ENCODE assay signal across 14 cellular contexts in genomic region chr3:47428585-47429145, GRCh38. TPM values are rescaled to one million over a fixed set of nuclear protein-coding genes. Genes with fewer than 3 reads are reported as not detected.
DNase-seq lines count a peak whose midpoint lies in the region; ATAC-seq and TF ChIP-seq lines count a peak whose summit lies in the region.
"Had no signal": no experiment of that assay in that cellular context is flagged by ENCODE, and none has a peak within 500 bp of the region (broad histone marks: within the 10 kb centered on the region; RNA-seq: fewer than 3 reads in every experiment).

No MANE protein-coding gene starts in this region.

- H3K27me3 Mint-ChIP-seq in activated naive CD4-positive, alpha-beta T cell treated with anti-CD3 and anti-CD28 coated beads, Interleukin-2, amount 10 ng/mL, durations not matched to agents 7 days and 5 days, result no peaks in the 10 kb centered on the region
- H3K27me3 Mint-ChIP-seq in endothelial cell (ENCODE audit: unreplicated experiment), result peaks cover 2% of the 10 kb centered on the region

- WGBS in esophagus squamous epithelium, 2 donors, result 87 to 90% methylated on average over 7 of the region's 7 CpGs

- H3K9me3 Mint-ChIP-seq in activated naive CD4-positive, alpha-beta T cell treated with anti-CD3 and anti-CD28 coated beads, Interleukin-2, amount 50 U/mL, for 72 hours, result no peaks in the 10 kb centered on the region
- no peaks in the 10 kb centered on the region for H3K9me3 Mint-ChIP-seq in activated naive CD4-positive, alpha-beta T cell treated with anti-CD3 and anti-CD28 coated beads, Interleukin-2, amount 10 ng/mL, durations not matched to agents 7 days and 5 days
- no peaks in the 10 kb centered on the region for H3K9me3 Mint-ChIP-seq in endothelial cell (ENCODE audit: unreplicated experiment)

- H3K27me3 ChIP-seq in esophagus squamous epithelium, result no peaks in the 10 kb centered on the region

- H3K4me1 Mint-ChIP-seq in activated naive CD4-positive, alpha-beta T cell treated with anti-CD3 and anti-CD28 coated beads, Interleukin-2, amount 10 ng/mL, durations not matched to agents 7 days and 5 days, result no peaks in the 10 kb centered on the region
- no peaks in the 10 kb centered on the region for H3K4me1 Mint-ChIP-seq in endothelial cell (ENCODE audit: unreplicated experiment)

- H3K36me3 Mint-ChIP-seq in activated naive CD4-positive, alpha-beta T cell treated with anti-CD3 and anti-CD28 coated beads, Interleukin-2, amount 50 U/mL, for 72 hours, result peaks cover 0 to 6% of the 10 kb centered on the region in 2 donors
- H3K36me3 Mint-ChIP-seq in activated naive CD4-positive, alpha-beta T cell treated with anti-CD3 and anti-CD28 coated beads, Interleukin-2, amount 10 ng/mL, durations not matched to agents 7 days and 5 days, result peaks cover 23% of the 10 kb centered on the region
- H3K36me3 Mint-ChIP-seq in endothelial cell (ENCODE audit: low read depth, unreplicated experiment), result peaks cover 38% of the 10 kb centered on the region

- no peak for TF ChIP-seq CTCF in esophagus squamous epithelium (IDR thresholded peaks at IDR 0.05)
- no peak for TF ChIP-seq CTCF in endothelial cell (IDR thresholded peaks at IDR 0.05; ENCODE audit: unreplicated experiment)

- H3K4me3 ChIP-seq in esophagus squamous epithelium, result no peak overlapping the region
- H3K4me3 ChIP-seq: PC-9 had no signal

- intact Hi-C loops in esophagus squamous epithelium (cut with DNase I), result no loop called here

- DNase-seq in activated naive CD4-positive, alpha-beta T cell treated with anti-CD3 and anti-CD28 coated beads, Interleukin-2, amount 50 U/mL, for 72 hours (ENCODE audit: low spot score in 2 of 2), result no peak
- DNase-seq in activated naive CD4-positive, alpha-beta T cell treated with anti-CD3 and anti-CD28 coated beads, Interleukin-2, amount 10 ng/mL, durations not matched to agents 7 days and 5 days, result no peak
- peak; percentile 13 for DNase-seq in amniotic epithelial cell (ENCODE audit: low read depth)
- DNase-seq in islet precursor cell, result peak; percentile 0
- DNase-seq in ureter (ENCODE audit: low spot score), result peak; percentile 26
- DNase-seq in esophagus squamous epithelium (lab: John Stamatoyannopoulos, UW), result no peak
- no peak for DNase-seq in endothelial cell (ENCODE audit: low spot score)
- no peak for DNase-seq in DMS53 treated with DMSO at 0.1 percent for 48 hours (lab: John Stamatoyannopoulos, UW; ENCODE audit: unreplicated experiment)
- DNase-seq: AML-193, Calu3, DMS79, NCI-H1092, PC-9 had no signal

- H3K27ac Mint-ChIP-seq in activated naive CD4-positive, alpha-beta T cell treated with anti-CD3 and anti-CD28 coated beads, Interleukin-2, amount 50 U/mL, for 72 hours, result peak overlapping the region; percentile 53 to 66
- no peak overlapping the region for H3K27ac Mint-ChIP-seq in activated naive CD4-positive, alpha-beta T cell treated with anti-CD3 and anti-CD28 coated beads, Interleukin-2, amount 10 ng/mL, durations not matched to agents 7 days and 5 days
- no peak overlapping the region for H3K27ac Mint-ChIP-seq in endothelial cell (ENCODE audit: unreplicated experiment)

- H3K36me3 ChIP-seq in esophagus squamous epithelium, result peaks cover 19 to 100% (median 48%) of the 10 kb centered on the region in 3 donors

- TF ChIP-seq POLR2A in esophagus squamous epithelium (IDR thresholded peaks at IDR 0.05), result no peak

- H3K9me3 ChIP-seq in esophagus squamous epithelium, result no peaks in the 10 kb centered on the region

- no peak overlapping the region for H3K27ac ChIP-seq in esophagus squamous epithelium
- H3K27ac ChIP-seq: PC-9 had no signal

- CTCF ChIA-PET in activated naive CD4-positive, alpha-beta T cell treated with anti-CD3 and anti-CD28 coated beads, Interleukin-2, amount 10 ng/mL, durations not matched to agents 7 days and 5 days (lab: Charles Lee), result interaction anchor here (2.9 kb wide), 1 partner anchor 8 kb away, joined by 11 read pairs; no protein-coding TSS in a partner anchor

- peaks cover 0 to 21% (median 0%) of the 10 kb centered on the region in 3 donors for H3K4me1 ChIP-seq in esophagus squamous epithelium

- H3K4me3 Mint-ChIP-seq in activated naive CD4-positive, alpha-beta T cell treated with anti-CD3 and anti-CD28 coated beads, Interleukin-2, amount 10 ng/mL, durations not matched to agents 7 days and 5 days, result no peak overlapping the region
- no peak overlapping the region for H3K4me3 Mint-ChIP-seq in endothelial cell (ENCODE audit: unreplicated experiment)

- no peak for ATAC-seq in activated naive CD4-positive, alpha-beta T cell treated with anti-CD3 and anti-CD28 coated beads, Interleukin-2, amount 50 U/mL, for 72 hours
- ATAC-seq: HCT116 had no signal

RNA-seq across cellular contexts. Expression of gene SCAP, which starts 47.1 kb away (rescaled TPM):
- 10 to 100 TPM; 53.7 to 61.4 TPM for total RNA-seq in activated naive CD4-positive, alpha-beta T cell treated with anti-CD3 and anti-CD28 coated beads, Interleukin-2, amount 50 U/mL, for 72 hours
- total RNA-seq in ureter, result 139 TPM
- total RNA-seq in esophagus squamous epithelium, result 100 to 1,000 TPM in 1 of 4 donors, 10 to 100 TPM in 3; 68.7 to 108 (median 79.5) TPM
- total RNA-seq in endothelial cell (ENCODE audit: unreplicated experiment), result 88.6 TPM

RNA-seq across cellular contexts. Expression of gene PTPN23, which starts 47.8 kb away (rescaled TPM):
- 10 to 100 TPM; 29.4 to 29.9 TPM for total RNA-seq in activated naive CD4-positive, alpha-beta T cell treated with anti-CD3 and anti-CD28 coated beads, Interleukin-2, amount 50 U/mL, for 72 hours
- total RNA-seq in ureter (55.1 TPM), esophagus squamous epithelium (100 to 1,000 TPM in 1 of 4 donors, 10 to 100 TPM in 3; 10.5 to 134 (median 24.4) TPM), endothelial cell (ENCODE audit: unreplicated experiment) (47.8 TPM)

Comparison
In these comparisons a context has a peak if more than half of its experiments do, and no peak if none do; other contexts are left out.
1. H3K27ac Mint-ChIP-seq: peak in activated naive CD4-positive, alpha-beta T cell treated with anti-CD3 and anti-CD28 coated beads, Interleukin-2, amount 50 U/mL, for 72 hours (2 of 2); none in activated naive CD4-positive, alpha-beta T cell treated with anti-CD3 and anti-CD28 coated beads, Interleukin-2, amount 10 ng/mL, durations not matched to agents 7 days and 5 days (single experiment) and endothelial cell (single experiment).
2. DNase-seq: peak in amniotic epithelial cell (single experiment), islet precursor cell (single experiment) and ureter (single experiment); none in activated naive CD4-positive, alpha-beta T cell treated with anti-CD3 and anti-CD28 coated beads, Interleukin-2, amount 50 U/mL, for 72 hours (0 of 2), activated naive CD4-positive, alpha-beta T cell treated with anti-CD3 and anti-CD28 coated beads, Interleukin-2, amount 10 ng/mL, durations not matched to agents 7 days and 5 days (single experiment), esophagus squamous epithelium (single experiment), endothelial cell (single experiment) and DMS53 treated with DMSO at 0.1 percent for 48 hours (single experiment).